ENCODE assay signal across 8 cellular contexts in the genomic region with DNA sequence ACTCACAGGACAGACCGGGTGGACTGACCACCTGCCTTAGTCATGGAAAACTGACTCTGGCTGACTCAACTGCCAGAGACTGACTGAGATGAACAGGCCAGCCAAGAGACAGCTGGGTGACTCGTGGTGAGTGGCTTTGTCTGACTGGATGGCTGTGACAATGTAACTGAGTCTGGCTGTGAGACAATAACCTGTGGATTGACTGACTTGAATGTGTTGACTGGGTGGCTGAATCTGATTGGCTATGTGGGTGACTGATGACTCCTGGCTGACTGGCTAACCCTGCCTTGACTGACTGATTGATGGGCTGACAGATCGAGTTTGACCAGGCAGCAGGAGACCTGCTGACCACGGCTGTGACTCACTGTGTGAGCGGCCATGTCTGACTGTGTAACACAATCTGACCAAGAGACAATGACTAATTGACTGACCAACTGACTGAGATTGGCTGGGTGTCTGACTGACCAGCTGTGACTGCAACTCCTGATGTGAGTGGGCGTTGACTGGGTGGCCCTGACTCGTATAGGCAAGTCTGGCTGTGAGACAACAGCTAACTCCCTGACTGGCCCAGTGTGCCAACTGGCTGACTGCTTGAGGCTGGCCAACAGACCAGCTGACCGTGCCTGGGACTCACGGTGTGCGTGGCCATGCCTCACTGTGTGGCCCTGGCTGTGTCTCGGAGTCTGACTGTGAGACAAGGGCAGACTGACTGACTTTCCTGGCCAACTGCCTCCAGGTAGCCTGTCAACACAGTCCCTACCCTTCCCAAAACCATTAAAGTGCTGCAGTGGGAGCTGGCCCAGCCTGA.
DNase-seq lines count a peak whose midpoint lies in the region; ATAC-seq lines count a peak whose summit lies in the region.

No MANE protein-coding gene starts in this region.

- peaks cover 34% of the 10 kb centered on the region for H3K4me1 Mint-ChIP-seq in activated naive CD8-positive, alpha-beta T cell treated with anti-CD3 and anti-CD28 coated beads, Interleukin-2, amount 50 U/mL, for 24 hours

- no peaks in the 10 kb centered on the region for H3K36me3 Mint-ChIP-seq in activated naive CD8-positive, alpha-beta T cell treated with anti-CD3 and anti-CD28 coated beads, Interleukin-2, amount 50 U/mL, for 24 hours (ENCODE audit: low read depth)

- no peaks in the 10 kb centered on the region for H3K9me3 Mint-ChIP-seq in activated naive CD8-positive, alpha-beta T cell treated with anti-CD3 and anti-CD28 coated beads, Interleukin-2, amount 50 U/mL, for 24 hours

- DNase-seq in Daoy (ENCODE audit: low read depth) (peak; percentile 65), HUDEP-2 (lab: John Stamatoyannopoulos, UW; ENCODE audit: unreplicated experiment in 76 of 76) (peak in 52 of 76 experiments; percentile 2 to 79 (median 34)), kidney glomerular epithelial cell (lab: John Stamatoyannopoulos, UW) (peak; percentile 94), NCI-H1436 treated with DMSO at 0.1 percent for 48 hours (lab: John Stamatoyannopoulos, UW) (no peak)
- peak; percentile 54 for DNase-seq in activated naive CD8-positive, alpha-beta T cell treated with anti-CD3 and anti-CD28 coated beads, Interleukin-2, amount 50 U/mL, for 24 hours
- peak; percentile 38 for DNase-seq in stimulated activated CD8-positive, alpha-beta memory T cell treated with anti-CD3 and anti-CD28 coated beads, Interleukin-7, amount 100 ng/mL, for 24 hours (ENCODE audit: low read depth)

- peak; percentile 85 for ATAC-seq in activated naive CD8-positive, alpha-beta T cell treated with anti-CD3 and anti-CD28 coated beads, Interleukin-2, amount 50 U/mL, for 24 hours
- no peak for ATAC-seq in GM21786 (IDR thresholded peaks at IDR 0.05; ENCODE audit: unreplicated experiment)
- ATAC-seq in GM21825 (IDR thresholded peaks at IDR 0.05; ENCODE audit: unreplicated experiment): no peak

- no peak overlapping the region for H3K4me3 Mint-ChIP-seq in activated naive CD8-positive, alpha-beta T cell treated with anti-CD3 and anti-CD28 coated beads, Interleukin-2, amount 50 U/mL, for 24 hours

- no peaks in the 10 kb centered on the region for H3K27me3 Mint-ChIP-seq in activated naive CD8-positive, alpha-beta T cell treated with anti-CD3 and anti-CD28 coated beads, Interleukin-2, amount 50 U/mL, for 24 hours

- H3K27ac Mint-ChIP-seq in activated naive CD8-positive, alpha-beta T cell treated with anti-CD3 and anti-CD28 coated beads, Interleukin-2, amount 50 U/mL, for 24 hours: no peak overlapping the region
